ENCODE assay signal across 1 cellular context in the genomic region with DNA sequence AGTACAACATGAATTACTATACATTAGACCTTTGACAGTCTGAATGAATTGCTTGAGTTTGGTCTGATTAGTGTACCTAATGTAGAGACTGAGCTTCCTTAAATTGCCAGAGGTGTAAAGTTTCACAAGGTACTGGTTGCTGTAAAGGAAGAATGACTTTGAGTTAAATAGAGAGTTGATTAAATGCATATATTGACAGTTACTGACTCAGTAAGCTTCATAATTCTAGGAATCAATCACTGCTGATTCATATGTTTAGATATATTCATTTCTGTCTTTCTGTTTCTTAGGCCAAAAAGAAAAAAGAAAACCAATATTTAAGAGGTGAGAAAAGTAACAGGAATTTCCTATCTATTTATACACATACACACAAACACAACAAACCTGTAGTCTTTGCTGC.
A peak's percentile ranks its signal among the peaks of the same experiment; 100 is the strongest.
TF ChIP-seq lines count a peak whose summit lies in the region.

No MANE protein-coding gene starts in this region.

TF ChIP-seq in GM12878, 131 proteins besides CTCF, POLR2A, EP300 and RAD21 (continued from another document):
- peak; percentile 84; the same call in 1 of the 2 replicates for TF ChIP-seq CBX5 (IDR thresholded peaks at IDR 0.05; ENCODE audit: low read depth)
- no peak for TF ChIP-seq NR2C2 (IDR thresholded peaks at IDR 0.05; ENCODE audit: borderline replicate concordance, control insufficient read depth, insufficient read length, low read depth)
- TF ChIP-seq, protein P1, sequence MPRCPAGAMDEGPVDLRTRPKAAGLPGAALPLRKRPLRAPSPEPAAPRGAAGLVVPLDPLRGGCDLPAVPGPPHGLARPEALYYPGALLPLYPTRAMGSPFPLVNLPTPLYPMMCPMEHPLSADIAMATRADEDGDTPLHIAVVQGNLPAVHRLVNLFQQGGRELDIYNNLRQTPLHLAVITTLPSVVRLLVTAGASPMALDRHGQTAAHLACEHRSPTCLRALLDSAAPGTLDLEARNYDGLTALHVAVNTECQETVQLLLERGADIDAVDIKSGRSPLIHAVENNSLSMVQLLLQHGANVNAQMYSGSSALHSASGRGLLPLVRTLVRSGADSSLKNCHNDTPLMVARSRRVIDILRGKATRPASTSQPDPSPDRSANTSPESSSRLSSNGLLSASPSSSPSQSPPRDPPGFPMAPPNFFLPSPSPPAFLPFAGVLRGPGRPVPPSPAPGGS (IDR thresholded peaks at IDR 0.05; ENCODE audit: borderline replicate concordance, insufficient read depth, low read depth, low read length, poor library complexity, severe bottlenecking) = peak; percentile 84
- TF ChIP-seq TBL1XR1 (IDR thresholded peaks at IDR 0.05; ENCODE audit: low read depth, low read length) = peak; percentile 65; the same call in 1 of the 2 replicates
- TF ChIP-seq, protein P2, sequence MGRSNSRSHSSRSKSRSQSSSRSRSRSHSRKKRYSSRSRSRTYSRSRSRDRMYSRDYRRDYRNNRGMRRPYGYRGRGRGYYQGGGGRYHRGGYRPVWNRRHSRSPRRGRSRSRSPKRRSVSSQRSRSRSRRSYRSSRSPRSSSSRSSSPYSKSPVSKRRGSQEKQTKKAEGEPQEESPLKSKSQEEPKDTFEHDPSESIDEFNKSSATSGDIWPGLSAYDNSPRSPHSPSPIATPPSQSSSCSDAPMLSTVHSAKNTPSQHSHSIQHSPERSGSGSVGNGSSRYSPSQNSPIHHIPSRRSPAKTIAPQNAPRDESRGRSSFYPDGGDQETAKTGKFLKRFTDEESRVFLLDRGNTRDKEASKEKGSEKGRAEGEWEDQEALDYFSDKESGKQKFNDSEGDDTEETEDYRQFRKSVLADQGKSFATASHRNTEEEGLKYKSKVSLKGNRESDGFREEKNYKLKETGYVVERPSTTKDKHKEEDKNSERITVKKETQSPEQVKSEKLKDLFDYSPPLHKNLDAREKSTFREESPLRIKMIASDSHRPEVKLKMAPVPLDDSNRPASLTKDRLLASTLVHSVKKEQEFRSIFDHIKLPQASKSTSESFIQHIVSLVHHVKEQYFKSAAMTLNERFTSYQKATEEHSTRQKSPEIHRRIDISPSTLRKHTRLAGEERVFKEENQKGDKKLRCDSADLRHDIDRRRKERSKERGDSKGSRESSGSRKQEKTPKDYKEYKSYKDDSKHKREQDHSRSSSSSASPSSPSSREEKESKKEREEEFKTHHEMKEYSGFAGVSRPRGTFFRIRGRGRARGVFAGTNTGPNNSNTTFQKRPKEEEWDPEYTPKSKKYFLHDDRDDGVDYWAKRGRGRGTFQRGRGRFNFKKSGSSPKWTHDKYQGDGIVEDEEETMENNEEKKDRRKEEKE (IDR thresholded peaks at IDR 0.05) = no peak
- peak; percentile 94 for TF ChIP-seq PML (IDR thresholded peaks at IDR 0.05; ENCODE audit: low read length)
- TF ChIP-seq NBN (IDR thresholded peaks at IDR 0.05) = no peak
- TF ChIP-seq ZNF384 (IDR thresholded peaks at IDR 0.05; ENCODE audit: borderline replicate concordance, low read depth, low read length) = no peak
- TF ChIP-seq EED (IDR thresholded peaks at IDR 0.05; ENCODE audit: low read depth) = 0 out of 2 replicates have a peak, but pooled peaks have one; percentile 37
- TF ChIP-seq NRF1 (conservative IDR thresholded peaks at IDR 0.05; ENCODE audit: low read depth, low read length) = no peak
- TF ChIP-seq ZNF274 (IDR thresholded peaks at IDR 0.05; ENCODE audit: insufficient read depth, insufficient read length) = no peak
- no peak for TF ChIP-seq WRNIP1 (IDR thresholded peaks at IDR 0.05; ENCODE audit: borderline replicate concordance, low read depth, low read length)
- TF ChIP-seq MYC (IDR thresholded peaks at IDR 0.05; ENCODE audit: insufficient read depth, insufficient read length, insufficient replicate concordance, low read length, severe bottlenecking) = no peak
- TF ChIP-seq BRCA1 (IDR thresholded peaks at IDR 0.05; ENCODE audit: low read depth, low read length) = no peak
- TF ChIP-seq, protein P3, sequence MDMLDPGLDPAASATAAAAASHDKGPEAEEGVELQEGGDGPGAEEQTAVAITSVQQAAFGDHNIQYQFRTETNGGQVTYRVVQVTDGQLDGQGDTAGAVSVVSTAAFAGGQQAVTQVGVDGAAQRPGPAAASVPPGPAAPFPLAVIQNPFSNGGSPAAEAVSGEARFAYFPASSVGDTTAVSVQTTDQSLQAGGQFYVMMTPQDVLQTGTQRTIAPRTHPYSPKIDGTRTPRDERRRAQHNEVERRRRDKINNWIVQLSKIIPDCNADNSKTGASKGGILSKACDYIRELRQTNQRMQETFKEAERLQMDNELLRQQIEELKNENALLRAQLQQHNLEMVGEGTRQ (IDR thresholded peaks at IDR 0.05; ENCODE audit: borderline replicate concordance, low read depth, low read length) = no peak
- TF ChIP-seq RFX5 (IDR thresholded peaks at IDR 0.05; ENCODE audit: low read depth, low read length) = no peak
- no peak for TF ChIP-seq RBBP5 (conservative IDR thresholded peaks at IDR 0.05)
- peak; percentile 94 for TF ChIP-seq NR2F1 (conservative IDR thresholded peaks at IDR 0.05)
- TF ChIP-seq POU2F2 (IDR thresholded peaks at IDR 0.05; ENCODE audit: borderline replicate concordance, low read depth, low read length) = peak; percentile 53; the same call in 1 of the 3 replicates
- no peak for TF ChIP-seq ESRRA (IDR thresholded peaks at IDR 0.05; ENCODE audit: low read length)
- no peak for TF ChIP-seq JUND (IDR thresholded peaks at IDR 0.05; ENCODE audit: low read depth, low read length)
- no peak for TF ChIP-seq YBX1 (IDR thresholded peaks at IDR 0.05)
